In genomic region chr20:47774081-47774777, GRCh38 we compare ENCODE assay signal across 15 cellular contexts. TPM values are rescaled to one million over a fixed set of nuclear protein-coding genes. Genes with fewer than 3 reads are reported as not detected.
DNase-seq lines count a peak whose midpoint lies in the region; ATAC-seq, FAIRE-seq and TF ChIP-seq lines count a peak whose summit lies in the region.
"Had no signal": no experiment of that assay in that cellular context is flagged by ENCODE, and none has a peak within 500 bp of the region (broad histone marks: within the 10 kb centered on the region; RNA-seq: fewer than 3 reads in every experiment).

No MANE protein-coding gene starts in this region.

- no peak overlapping the region for H3K4me3 Mint-ChIP-seq in neural progenitor cell
- H3K4me3 Mint-ChIP-seq: activated naive CD4-positive, alpha-beta T cell treated with anti-CD3 and anti-CD28 coated beads, Interleukin-2, amount 10 ng/mL, durations not matched to agents 7 days and 5 days; immature natural killer cell; naive thymus-derived CD4-positive, alpha-beta T cell had no signal

- H3K27me3 Mint-ChIP-seq in neural progenitor cell (ENCODE audit: insufficient read depth, low read depth) = peaks cover 11% of the 10 kb centered on the region

- H3K36me3 ChIP-seq in neural progenitor cell = no peaks in the 10 kb centered on the region
- H3K36me3 ChIP-seq in spleen = no peaks in the 10 kb centered on the region

- FAIRE-seq in HTR-8/SVneo (lab: Jason Lieb, UNC) = no peak

- no peak overlapping the region for H3K9ac ChIP-seq in neural progenitor cell
- H3K9ac ChIP-seq: GM23248 had no signal

- peaks cover 10% of the 10 kb centered on the region for H3K4me1 ChIP-seq in neural progenitor cell
- peaks cover 0 to 18% (median 7%) of the 10 kb centered on the region in 6 donors for H3K4me1 ChIP-seq in spleen

- peaks cover 13% of the 10 kb centered on the region for H3K9me3 Mint-ChIP-seq in neural progenitor cell

- H2AFZ ChIP-seq in neural progenitor cell (replicated peaks) = no peak overlapping the region
- H2AFZ ChIP-seq: GM23248 had no signal

- H3F3A ChIP-seq in neural progenitor cell (ENCODE audit: low read depth) = peaks cover 6% of the 10 kb centered on the region

- intact Hi-C loops in spleen (cut with DNase I; ENCODE audit: low total_unique reads) = no loop called here

- H3K4me2 ChIP-seq in neural progenitor cell = peak overlapping the region; percentile 17

- DNase-seq in A172 (ENCODE audit: low spot score) = peak; percentile 18
- peak; percentile 50 for DNase-seq in NCI-H2227 (lab: John Stamatoyannopoulos, UW; ENCODE audit: unreplicated experiment)
- no peak for DNase-seq in epithelial cell of proximal tubule (ENCODE audit: low read depth)
- peak; percentile 38 for DNase-seq in neural progenitor cell (ENCODE audit: low spot score)
- DNase-seq in HTR-8/SVneo (ENCODE audit: insufficient read length, low spot score) = no peak
- DNase-seq in GM19240 (ENCODE audit: insufficient read length, low spot score) = no peak
- DNase-seq in spleen = no peak
- DNase-seq: activated naive CD4-positive, alpha-beta T cell treated with anti-CD3 and anti-CD28 coated beads, Interleukin-2, amount 10 ng/mL, durations not matched to agents 7 days and 5 days; cerebellar nuclear complex; GM23248; immature natural killer cell; naive thymus-derived CD4-positive, alpha-beta T cell; NCI-H524 treated with DMSO at 0.1 percent for 48 hours; SHP77 had no signal

- H3K79me2 ChIP-seq in neural progenitor cell (ENCODE audit: low read depth) = peaks cover 7% of the 10 kb centered on the region

- H4K20me1 ChIP-seq in neural progenitor cell (ENCODE audit: low read depth) = no peaks in the 10 kb centered on the region

- H3K36me3 Mint-ChIP-seq in neural progenitor cell = peaks cover 5% of the 10 kb centered on the region
- H3K36me3 Mint-ChIP-seq: activated naive CD4-positive, alpha-beta T cell treated with anti-CD3 and anti-CD28 coated beads, Interleukin-2, amount 10 ng/mL, durations not matched to agents 7 days and 5 days; immature natural killer cell had no signal

- no peak for ATAC-seq in HG03280 (IDR thresholded peaks at IDR 0.05; ENCODE audit: unreplicated experiment)
- ATAC-seq: naive thymus-derived CD4-positive, alpha-beta T cell had no signal

- H3K4me3 ChIP-seq in epithelial cell of proximal tubule (ENCODE audit: low read depth, low read length) (peak overlapping the region; percentile 11), neural progenitor cell (no peak overlapping the region), spleen (no peak overlapping the region)
- H3K4me3 ChIP-seq: GM23248 had no signal

- H3K27ac Mint-ChIP-seq in neural progenitor cell = peak overlapping the region; percentile 74
- H3K27ac Mint-ChIP-seq: activated naive CD4-positive, alpha-beta T cell treated with anti-CD3 and anti-CD28 coated beads, Interleukin-2, amount 10 ng/mL, durations not matched to agents 7 days and 5 days; immature natural killer cell; naive thymus-derived CD4-positive, alpha-beta T cell had no signal

- no peaks in the 10 kb centered on the region for H3K9me3 ChIP-seq in neural progenitor cell (ENCODE audit: low read depth)
- peaks cover 0 to 22% (median 8%) of the 10 kb centered on the region in 8 donors for H3K9me3 ChIP-seq in spleen

- TF ChIP-seq POLR2A in spleen (IDR thresholded peaks at IDR 0.05) = no peak

- H3K27me3 ChIP-seq in neural progenitor cell (no peaks in the 10 kb centered on the region), spleen (replicated peaks in 1 of 7) (peaks cover 0 to 32% (median 0%) of the 10 kb centered on the region in 7 donors)

- H3K4me1 Mint-ChIP-seq in neural progenitor cell = peaks cover 25% of the 10 kb centered on the region
- H3K4me1 Mint-ChIP-seq: activated naive CD4-positive, alpha-beta T cell treated with anti-CD3 and anti-CD28 coated beads, Interleukin-2, amount 10 ng/mL, durations not matched to agents 7 days and 5 days; immature natural killer cell had no signal

- H3K27ac ChIP-seq in neural progenitor cell (no peak overlapping the region), spleen (no peak overlapping the region)
- H3K27ac ChIP-seq: GM23248 had no signal

- 70 to 81% (median 72%) methylated on average over 12 to 14 of the region's 14 CpGs for WGBS in spleen, 5 donors

- TF ChIP-seq CTCF in epithelial cell of proximal tubule (conservative IDR thresholded peaks at IDR 0.05; ENCODE audit: low read depth, low read length) (no peak), neural progenitor cell (IDR thresholded peaks at IDR 0.05) (no peak), spleen (IDR thresholded peaks at IDR 0.05 in 8 of 11, conservative IDR thresholded peaks at IDR 0.05 in 3 of 11) (no peak)

RNA-seq across cellular contexts. Expression of gene SULF2, which starts 11.1 kb away (rescaled TPM):
- total RNA-seq in A172 (2014; rRNA removed; shearing (Covaris generic)) = 23.5 TPM in 2 replicates
- total RNA-seq in epithelial cell of proximal tubule (11.2 and 20.4 TPM in 2 replicates), neural progenitor cell (ENCODE audit: low replicate concordance) (24.0 and 38.0 TPM in 2 replicates), spleen (10 to 100 TPM in 6 of 7 donors, 1 to 10 TPM in 1; 9.3 to 49.1 (median 18.3) TPM)
- 10 to 100 TPM in 1 of 3 donors, 1 to 10 TPM in 2; 5.5 to 24.6 (median 9.4) TPM for polyA plus RNA-seq in spleen

Comparison
In these comparisons a context has a peak if more than half of its experiments do, and no peak if none do; other contexts are left out.
1. DNase-seq: peak in A172 (single experiment), NCI-H2227 (single experiment) and neural progenitor cell (single experiment); none in epithelial cell of proximal tubule (single experiment), HTR-8/SVneo (single experiment), GM19240 (single experiment) and spleen (single experiment).